ENCODE assay signal across 10 cellular contexts in the genomic region with DNA sequence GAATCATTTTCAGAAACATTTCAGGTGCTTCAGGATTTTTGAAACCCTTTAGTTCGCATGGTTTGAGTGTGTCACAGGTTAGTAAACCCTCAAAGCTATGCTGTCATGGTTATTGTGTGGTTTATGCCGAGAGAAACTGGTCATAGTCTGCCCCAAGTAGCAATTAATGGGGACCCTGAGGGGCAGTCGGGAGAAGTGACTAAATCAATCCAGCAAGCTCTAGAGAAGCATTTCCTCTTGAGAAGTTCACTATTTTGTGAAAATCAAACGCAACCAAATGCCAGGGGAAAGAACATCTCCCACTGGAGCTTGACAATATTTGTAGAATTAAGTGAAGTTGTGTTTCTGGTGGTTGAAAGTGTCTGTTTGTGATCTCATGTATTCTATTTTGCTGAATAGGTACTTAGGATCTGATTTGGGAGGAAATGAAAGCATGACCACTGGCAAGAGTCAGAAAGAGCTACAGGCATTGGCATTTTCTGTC.
DNase-seq lines count a peak whose midpoint lies in the region; ATAC-seq lines count a peak whose summit lies in the region.
"Had no signal": no experiment of that assay in that cellular context is flagged by ENCODE, and none has a peak within 500 bp of the region (broad histone marks: within the 10 kb centered on the region; RNA-seq: fewer than 3 reads in every experiment).

No MANE protein-coding gene starts in this region.

- H3K4me3 Mint-ChIP-seq in naive B cell: peak overlapping the region in 1 of 8 donors; percentile 9
- H3K4me3 Mint-ChIP-seq in activated CD4-positive, alpha-beta T cell treated with anti-CD3 and anti-CD28 coated beads, Interleukin-2, amount 10 ng/mL, durations not matched to agents 24 days and 14 days: no peak overlapping the region
- H3K4me3 Mint-ChIP-seq: activated CD4-positive, alpha-beta T cell treated with anti-CD3 and anti-CD28 coated beads, Interleukin-2, amount 10 ng/mL, durations not matched to agents 7 days and 5 days; natural killer cell had no signal

- DNase-seq in naive B cell: no peak
- no peak for DNase-seq in activated CD4-positive, alpha-beta T cell treated with anti-CD3 and anti-CD28 coated beads, Interleukin-2, amount 10 ng/mL, durations not matched to agents 24 days and 14 days
- no peak for DNase-seq in inferior parietal cortex (ENCODE audit: extremely low spot score)
- no peak for DNase-seq in NCI-H226
- no peak for DNase-seq in OCI-M1 (lab: John Stamatoyannopoulos, UW)
- DNase-seq: activated CD4-positive, alpha-beta T cell treated with anti-CD3 and anti-CD28 coated beads, Interleukin-2, amount 10 ng/mL, durations not matched to agents 7 days and 5 days; natural killer cell had no signal

- intact Hi-C loops in activated CD4-positive, alpha-beta T cell treated with anti-CD3 and anti-CD28 coated beads, Interleukin-2, amount 10 ng/mL, durations not matched to agents 24 days and 14 days (cut with micrococcal nuclease): loop anchor here (10.0 kb wide), 1 partner anchor 461 kb away; no protein-coding TSS in a partner anchor

- peaks cover 0 to 5% (median 0%) of the 10 kb centered on the region in 7 donors for H3K9me3 Mint-ChIP-seq in naive B cell
- no peaks in the 10 kb centered on the region for H3K9me3 Mint-ChIP-seq in activated CD4-positive, alpha-beta T cell treated with anti-CD3 and anti-CD28 coated beads, Interleukin-2, amount 10 ng/mL, durations not matched to agents 24 days and 14 days
- H3K9me3 Mint-ChIP-seq: natural killer cell had no signal

- no peaks in the 10 kb centered on the region for H3K36me3 Mint-ChIP-seq in naive B cell
- no peaks in the 10 kb centered on the region for H3K36me3 Mint-ChIP-seq in activated CD4-positive, alpha-beta T cell treated with anti-CD3 and anti-CD28 coated beads, Interleukin-2, amount 10 ng/mL, durations not matched to agents 24 days and 14 days (ENCODE audit: low read depth)
- H3K36me3 Mint-ChIP-seq: natural killer cell had no signal

- ATAC-seq in GM18508 (IDR thresholded peaks at IDR 0.05; ENCODE audit: insufficient read depth, unreplicated experiment) (peak; percentile 38), GM21576 (IDR thresholded peaks at IDR 0.05; ENCODE audit: unreplicated experiment) (peak; percentile 49), HG03378 (IDR thresholded peaks at IDR 0.05; ENCODE audit: unreplicated experiment) (peak; percentile 58), naive B cell (ENCODE audit: low read depth in 2 of 2) (no peak)
- ATAC-seq: natural killer cell had no signal

- peaks cover 40 to 54% (median 43%) of the 10 kb centered on the region in 3 donors for H3K4me1 Mint-ChIP-seq in naive B cell
- peaks cover 30% of the 10 kb centered on the region for H3K4me1 Mint-ChIP-seq in activated CD4-positive, alpha-beta T cell treated with anti-CD3 and anti-CD28 coated beads, Interleukin-2, amount 10 ng/mL, durations not matched to agents 24 days and 14 days

- H3K27ac Mint-ChIP-seq in naive B cell: peak overlapping the region in 4 of 6 donors; percentile 1 to 90 (median 32)
- H3K27ac Mint-ChIP-seq in activated CD4-positive, alpha-beta T cell treated with anti-CD3 and anti-CD28 coated beads, Interleukin-2, amount 10 ng/mL, durations not matched to agents 24 days and 14 days: no peak overlapping the region
- H3K27ac Mint-ChIP-seq: activated CD4-positive, alpha-beta T cell treated with anti-CD3 and anti-CD28 coated beads, Interleukin-2, amount 10 ng/mL, durations not matched to agents 7 days and 5 days; natural killer cell had no signal

- H3K27me3 Mint-ChIP-seq in naive B cell: no peaks in the 10 kb centered on the region
- H3K27me3 Mint-ChIP-seq in activated CD4-positive, alpha-beta T cell treated with anti-CD3 and anti-CD28 coated beads, Interleukin-2, amount 10 ng/mL, durations not matched to agents 24 days and 14 days: peaks cover 29% of the 10 kb centered on the region
- H3K27me3 Mint-ChIP-seq: activated CD4-positive, alpha-beta T cell treated with anti-CD3 and anti-CD28 coated beads, Interleukin-2, amount 10 ng/mL, durations not matched to agents 7 days and 5 days had no signal

Comparison
In these comparisons a context has a peak if more than half of its experiments do, and no peak if none do; other contexts are left out.
1. ATAC-seq: peak in GM18508 (single experiment), GM21576 (single experiment) and HG03378 (single experiment); none in naive B cell (0 of 2).